6 cellular contexts compared by ENCODE assay signal in genomic region chr1:46248122-46248920, GRCh38. TPM values are rescaled to one million over a fixed set of nuclear protein-coding genes. Genes with fewer than 3 reads are reported as not detected.
DNase-seq lines count a peak whose midpoint lies in the region; ATAC-seq lines count a peak whose summit lies in the region.

No MANE protein-coding gene starts in this region.

- peak overlapping the region; percentile 74 for H3K27ac ChIP-seq in mesendoderm (ENCODE audit: low read depth, low read length)

- H4K5ac ChIP-seq in mesendoderm (ENCODE audit: low read length): no peak overlapping the region

- H3K23ac ChIP-seq in mesendoderm (ENCODE audit: low read length): no peak overlapping the region

- H2AK5ac ChIP-seq in mesendoderm (ENCODE audit: low read length): no peak overlapping the region

- no peak overlapping the region for H2BK15ac ChIP-seq in mesendoderm (replicated peaks; ENCODE audit: low read depth)

- peak overlapping the region; percentile 38 for H2BK5ac ChIP-seq in mesendoderm (ENCODE audit: low read length)

- H4K8ac ChIP-seq in mesendoderm (ENCODE audit: low read depth, low read length): peak overlapping the region; percentile 40

- peak overlapping the region; percentile 90 for H3K4ac ChIP-seq in mesendoderm (ENCODE audit: low read depth, low read length)

- peak overlapping the region; percentile 92 for H3K9ac ChIP-seq in mesendoderm (ENCODE audit: low read length)

- no CpG with 5 or more reads among the region's 7 CpGs for WGBS in mesendoderm (ENCODE audit: extremely low coverage, insufficient coverage, low lambda C conversion rate)

- peak overlapping the region; percentile 89 for H3K4me3 ChIP-seq in mesendoderm (ENCODE audit: low read length)

- peak overlapping the region; percentile 78 for H3K18ac ChIP-seq in mesendoderm (ENCODE audit: low read length)

- peaks cover 9% of the 10 kb centered on the region for H3K4me1 ChIP-seq in mesendoderm (ENCODE audit: control insufficient read depth, low read depth, low read length)

- DNase-seq in G401 (ENCODE audit: low spot score) (peak; percentile 16), NAMALWA (ENCODE audit: low spot score) (peak; percentile 75), mesendoderm (peak; percentile 85)
- peak; percentile 61 to 62 for DNase-seq in activated T-cell treated with anti-CD3 and anti-CD28 coated beads, Interleukin-2, amount 50 U/mL, for 48 hours

- H2BK120ac ChIP-seq in mesendoderm (ENCODE audit: low read depth, low read length): no peak overlapping the region

- ATAC-seq in HG03521 (IDR thresholded peaks at IDR 0.05; ENCODE audit: unreplicated experiment) (no peak), HG02970 (IDR thresholded peaks at IDR 0.05; ENCODE audit: low FRiP score, unreplicated experiment) (no peak)

- H3K27me3 ChIP-seq in mesendoderm (ENCODE audit: insufficient read depth, low read length, poor library complexity): no peaks in the 10 kb centered on the region

- peaks cover 18% of the 10 kb centered on the region for H3K79me2 ChIP-seq in mesendoderm (ENCODE audit: control insufficient read depth, insufficient read depth, low read length)

- peaks cover 11% of the 10 kb centered on the region for H3K36me3 ChIP-seq in mesendoderm (ENCODE audit: control insufficient read depth, insufficient read depth, low read length)

- peak overlapping the region; percentile 91 for H3K56ac ChIP-seq in mesendoderm (ENCODE audit: low read length)

- peaks cover 12% of the 10 kb centered on the region for H3K79me1 ChIP-seq in mesendoderm (ENCODE audit: low read length)

- peak overlapping the region; percentile 94 for H3K4me2 ChIP-seq in mesendoderm (ENCODE audit: low read length)

- in situ Hi-C loops in G401 (cut with HindIII; ENCODE audit: low sequenced_read_pairs): no loop called here

RNA-seq across cellular contexts. Expression of gene RAD54L, which starts 0.8 kb away (rescaled TPM):
- total RNA-seq in G401 (2014; rRNA removed; shearing (Covaris generic)): 16.8 and 20.6 TPM in 2 replicates
- polyA plus RNA-seq in mesendoderm (2013, experiment 1 of 2): 16.5 TPM
- polyA plus RNA-seq in mesendoderm (2013, experiment 2 of 2): 17.6 TPM

RNA-seq across cellular contexts. Expression of gene LURAP1, which starts 45.2 kb away (rescaled TPM):
- total RNA-seq in G401 (2014; rRNA removed; shearing (Covaris generic)): 6.0 and 7.8 TPM in 2 replicates
- 1.2 TPM for polyA plus RNA-seq in mesendoderm (2013, experiment 1 of 2)
- 1.1 TPM for polyA plus RNA-seq in mesendoderm (2013, experiment 2 of 2)

RNA-seq across cellular contexts. Expression of gene POMGNT1, which starts 50.1 kb away (rescaled TPM):
- total RNA-seq in G401 (2014; rRNA removed; shearing (Covaris generic)): 78.6 and 118 TPM in 2 replicates
- 38.0 TPM for polyA plus RNA-seq in mesendoderm (2013, experiment 1 of 2)
- polyA plus RNA-seq in mesendoderm (2013, experiment 2 of 2): 38.1 TPM

RNA-seq across cellular contexts. Expression of gene LRRC41, which starts 55.1 kb away (rescaled TPM):
- 99.1 and 119 TPM in 2 replicates for total RNA-seq in G401 (2014; rRNA removed; shearing (Covaris generic))
- polyA plus RNA-seq in mesendoderm (2013, experiment 1 of 2): 23.2 TPM
- polyA plus RNA-seq in mesendoderm (2013, experiment 2 of 2): 22.7 TPM

RNA-seq across cellular contexts. Expression of gene UQCRH, which starts 55.2 kb away (rescaled TPM):
- total RNA-seq in G401 (2014; rRNA removed; shearing (Covaris generic)): 782 and 965 TPM in 2 replicates
- polyA plus RNA-seq in mesendoderm (2013, experiment 1 of 2): 881 TPM
- 871 TPM for polyA plus RNA-seq in mesendoderm (2013, experiment 2 of 2)

Comparison
In these comparisons a context has a peak if more than half of its experiments do, and no peak if none do; other contexts are left out.
1. DNase-seq: peak in every context shown above with its lines; median percentile 85 in mesendoderm; 75 in NAMALWA; 62 in activated T-cell treated with anti-CD3 and anti-CD28 coated beads, Interleukin-2, amount 50 U/mL, for 48 hours; 16 in G401.